Comparison of ENCODE assay signal across 1 cellular context in genomic region chr20:35704514-35705261, GRCh38.
TF ChIP-seq lines count a peak whose summit lies in the region.

No MANE protein-coding gene starts in this region.

TF ChIP-seq in PFSK-1, 5 proteins besides CTCF, POLR2A, EP300 and RAD21:
- no peak for TF ChIP-seq REST (IDR thresholded peaks at IDR 0.05; ENCODE audit: insufficient read depth in 1 of 2, low read depth in 2 of 2, low read length in 2 of 2)
- peak; percentile 61; the same call in 1 of the 2 replicates for TF ChIP-seq POLR2AphosphoS5 (IDR thresholded peaks at IDR 0.05; ENCODE audit: low read depth, low read length)
